In genomic region chr15:101506491-101506890, GRCh38 we compare ENCODE assay signal across 27 cellular contexts.
"Had no signal": no experiment of that assay in that cellular context is flagged by ENCODE, and none has a peak within 500 bp of the region (broad histone marks: within the 10 kb centered on the region; RNA-seq: fewer than 3 reads in every experiment).

No MANE protein-coding gene starts in this region.

- H3K27me3 ChIP-seq: dorsolateral prefrontal cortex, hepatocyte, vagina had no signal

- H3K9me3 ChIP-seq: gastroesophageal sphincter, heart left ventricle, left lung, mucosa of descending colon, prostate gland, spleen, thoracic aorta, tibial nerve, vagina had no signal

- H3K4me3 Mint-ChIP-seq: endodermal cell; mesothelial cell of epicardium; naive B cell; natural killer cell treated with Interleukin-12 subunit alpha and Interleukin-12 subunit beta and Interleukin-15 and Interleukin-18, amount 100 ng/mL, for 72 hours; neural crest cell; stimulated activated naive B cell treated with anti-CD40 and anti-IgM and Interleukin-4, amounts not matched to agents 10 μg/mL and 1 μg/mL and 100 μg/mL, for 72 hours; stimulated activated naive CD8-positive, alpha-beta T cell treated with anti-CD3 and anti-CD28 coated beads, Interleukin-15, Interleukin-2, amounts not matched to agents 100 ng/mL and 50 ng/mL, for 24 hours had no signal

- ATAC-seq: esophagus mucosa; foreskin keratinocyte; gastroesophageal sphincter; heart left ventricle; left lung; mucosa of descending colon; natural killer cell treated with Interleukin-12 subunit alpha and Interleukin-12 subunit beta and Interleukin-15 and Interleukin-18, amount 100 ng/mL, for 72 hours; right cardiac atrium; stimulated activated naive B cell treated with anti-CD40 and anti-IgM and Interleukin-4, amounts not matched to agents 10 μg/mL and 1 μg/mL and 100 μg/mL, for 72 hours had no signal

- H3K4me3 ChIP-seq: dorsolateral prefrontal cortex, gastroesophageal sphincter, heart left ventricle, hepatocyte, left lung, mucosa of descending colon, prostate gland, skin epidermis, spleen, thoracic aorta, tibial nerve, vagina had no signal

- H3K9me3 Mint-ChIP-seq: endodermal cell; mesothelial cell of epicardium; naive B cell; natural killer cell treated with Interleukin-12 subunit alpha and Interleukin-12 subunit beta and Interleukin-15 and Interleukin-18, amount 100 ng/mL, for 72 hours; neural crest cell; stimulated activated naive B cell treated with anti-CD40 and anti-IgM and Interleukin-4, amounts not matched to agents 10 μg/mL and 1 μg/mL and 100 μg/mL, for 72 hours; stimulated activated naive CD8-positive, alpha-beta T cell treated with anti-CD3 and anti-CD28 coated beads, Interleukin-15, Interleukin-2, amounts not matched to agents 100 ng/mL and 50 ng/mL, for 24 hours had no signal

- H3K27ac ChIP-seq: dorsolateral prefrontal cortex, epithelial cell of prostate, foreskin keratinocyte, gastroesophageal sphincter, heart left ventricle, hepatocyte, left lung, prostate gland, skin epidermis, spleen, thoracic aorta, tibial nerve, vagina had no signal

- H3K36me3 Mint-ChIP-seq: mesothelial cell of epicardium; naive B cell; natural killer cell treated with Interleukin-12 subunit alpha and Interleukin-12 subunit beta and Interleukin-15 and Interleukin-18, amount 100 ng/mL, for 72 hours; stimulated activated naive B cell treated with anti-CD40 and anti-IgM and Interleukin-4, amounts not matched to agents 10 μg/mL and 1 μg/mL and 100 μg/mL, for 72 hours had no signal

- H3K36me3 ChIP-seq: gastroesophageal sphincter, heart left ventricle, left lung, prostate gland, spleen, thoracic aorta, tibial nerve, vagina had no signal

- H3K27ac Mint-ChIP-seq: endodermal cell; mesothelial cell of epicardium; naive B cell; natural killer cell treated with Interleukin-12 subunit alpha and Interleukin-12 subunit beta and Interleukin-15 and Interleukin-18, amount 100 ng/mL, for 72 hours; stimulated activated naive B cell treated with anti-CD40 and anti-IgM and Interleukin-4, amounts not matched to agents 10 μg/mL and 1 μg/mL and 100 μg/mL, for 72 hours; stimulated activated naive CD8-positive, alpha-beta T cell treated with anti-CD3 and anti-CD28 coated beads, Interleukin-15, Interleukin-2, amounts not matched to agents 100 ng/mL and 50 ng/mL, for 24 hours had no signal

- H3K4me1 ChIP-seq: foreskin keratinocyte, left lung, prostate gland had no signal

- DNase-seq: dorsolateral prefrontal cortex; effector CD8-positive, alpha-beta T cell; endodermal cell; foreskin keratinocyte; heart left ventricle; kidney; left lung; mesenchymal stem cell; mucosa of descending colon; naive B cell; right cardiac atrium; spleen; stimulated activated CD4-positive, alpha-beta T cell treated with anti-CD3 and anti-CD28 coated beads, Interleukin-2, amount 100 ng/mL, for 48 hours; stimulated activated naive B cell treated with anti-CD40 and anti-IgM and Interleukin-4, amounts not matched to agents 10 μg/mL and 1 μg/mL and 100 μg/mL, for 72 hours had no signal
